ENCODE assay signal across 27 cellular contexts in genomic region chr1:230250061-230250460, GRCh38.
DNase-seq lines count a peak whose midpoint lies in the region; ATAC-seq and TF ChIP-seq lines count a peak whose summit lies in the region.
"Had no signal": no experiment of that assay in that cellular context is flagged by ENCODE, and none has a peak within 500 bp of the region (broad histone marks: within the 10 kb centered on the region; RNA-seq: fewer than 3 reads in every experiment).

No MANE protein-coding gene starts in this region.

- peak overlapping the region; percentile 49 for H3K18ac ChIP-seq in neuronal stem cell (ENCODE audit: low read length)

- DNase-seq in right atrium auricular region (ENCODE audit: low spot score), result peak; percentile 32
- no peak for DNase-seq in cardiac septum (ENCODE audit: low spot score)
- peak in 5 of 10 donors; percentile 56 to 75 (median 66) for DNase-seq in dorsolateral prefrontal cortex
- DNase-seq in neuronal stem cell (ENCODE audit: low spot score), result no peak
- DNase-seq in tibial artery, result peak in 1 of 2 donors; percentile 83
- no peak for DNase-seq in progenitor cell of endocrine pancreas (ENCODE audit: low spot score, unreplicated experiment)
- DNase-seq in H7, result no peak
- DNase-seq: activated naive CD4-positive, alpha-beta T cell treated with anti-CD3 and anti-CD28 coated beads, Interleukin-2, amount 10 ng/mL, durations not matched to agents 7 days and 5 days; activated T-cell treated with anti-CD3 and anti-CD28 coated beads, Interleukin-2, amount 50 U/mL, for 72 hours; Caco-2; DND-41; effector memory CD4-positive, alpha-beta T cell; esophagus squamous epithelium; gastrocnemius medialis; GOT3; mucosa of descending colon; NCI-H1694; NCI-H2171; NCI-H524 treated with DMSO at 0.1 percent for 48 hours; psoas muscle; SJCRH30; small intestine; stimulated activated CD4-positive, alpha-beta T cell treated with anti-CD3 and anti-CD28 coated beads, Interleukin-1b, Interleukin-23, amount 100 ng/mL, for 48 hours had no signal

- H3K27me3 Mint-ChIP-seq in progenitor cell of endocrine pancreas, result no peaks in the 10 kb centered on the region
- H3K27me3 Mint-ChIP-seq: activated naive CD4-positive, alpha-beta T cell treated with anti-CD3 and anti-CD28 coated beads, Interleukin-2, amount 10 ng/mL, durations not matched to agents 7 days and 5 days had no signal

- no peaks in the 10 kb centered on the region for H3K9me3 Mint-ChIP-seq in progenitor cell of endocrine pancreas (ENCODE audit: low read depth)
- H3K9me3 Mint-ChIP-seq: activated naive CD4-positive, alpha-beta T cell treated with anti-CD3 and anti-CD28 coated beads, Interleukin-2, amount 10 ng/mL, durations not matched to agents 7 days and 5 days; activated T-cell treated with anti-CD3 and anti-CD28 coated beads, Interleukin-2, amount 50 U/mL, for 72 hours had no signal

- no CpG with 5 or more reads among the region's 4 CpGs for WGBS in neuronal stem cell (ENCODE audit: extremely low coverage in 2 of 2, insufficient read length in 2 of 2, insufficient replicate concordance in 1 of 2), 2 donors

- no peaks in the 10 kb centered on the region for H3K9me3 ChIP-seq in right atrium auricular region
- peaks cover 0 to 3% of the 10 kb centered on the region in 2 donors for H3K9me3 ChIP-seq in neuronal stem cell (replicated peaks in 1 of 2; ENCODE audit: control insufficient read depth in 2 of 2, insufficient read depth in 1 of 2, low read depth in 1 of 2, low read length in 2 of 2)
- H3K9me3 ChIP-seq in tibial artery, result no peaks in the 10 kb centered on the region
- H3K9me3 ChIP-seq: BLaER1, Caco-2, esophagus squamous epithelium, gastrocnemius medialis, mucosa of descending colon, psoas muscle, SJCRH30 had no signal

- peaks cover 2% of the 10 kb centered on the region for H3K79me1 ChIP-seq in neuronal stem cell (ENCODE audit: low read depth, low read length)

- peaks cover 23% of the 10 kb centered on the region for H3K36me3 Mint-ChIP-seq in progenitor cell of endocrine pancreas (ENCODE audit: insufficient read depth)

- peaks cover 4% of the 10 kb centered on the region for H3K4me1 Mint-ChIP-seq in progenitor cell of endocrine pancreas (ENCODE audit: low read depth)

- no peaks in the 10 kb centered on the region for H3K27me3 ChIP-seq in right atrium auricular region
- H3K27me3 ChIP-seq in dorsolateral prefrontal cortex, result no peaks in the 10 kb centered on the region
- no peaks in the 10 kb centered on the region for H3K27me3 ChIP-seq in neuronal stem cell (ENCODE audit: control insufficient read depth in 3 of 3, insufficient read depth in 3 of 3, low read depth in 1 of 3, low read length in 3 of 3)
- no peaks in the 10 kb centered on the region for H3K27me3 ChIP-seq in tibial artery
- H3K27me3 ChIP-seq in H7 (ENCODE audit: control insufficient read depth, insufficient read depth, low read length), result no peaks in the 10 kb centered on the region
- H3K27me3 ChIP-seq: BLaER1, esophagus squamous epithelium, gastrocnemius medialis, hepatocyte, SJCRH30 had no signal

- H2BK5ac ChIP-seq in neuronal stem cell (ENCODE audit: low read length), result no peak overlapping the region

- H4K91ac ChIP-seq in neuronal stem cell (ENCODE audit: low read depth, low read length, poor library complexity), result no peak overlapping the region

- H3K4me1 ChIP-seq in right atrium auricular region, result no peaks in the 10 kb centered on the region
- peaks cover 0 to 14% of the 10 kb centered on the region in 2 donors for H3K4me1 ChIP-seq in neuronal stem cell (ENCODE audit: control insufficient read depth in 2 of 2, insufficient read depth in 1 of 2, low read depth in 1 of 2, low read length in 2 of 2)
- H3K4me1 ChIP-seq in tibial artery, result peaks cover 5 to 52% (median 37%) of the 10 kb centered on the region in 4 donors
- H3K4me1 ChIP-seq: esophagus squamous epithelium, gastrocnemius medialis, psoas muscle, SJCRH30 had no signal

- H4K8ac ChIP-seq in neuronal stem cell (ENCODE audit: low read depth, low read length), result no peak overlapping the region

- H3K4me3 ChIP-seq in right atrium auricular region (no peak overlapping the region), dorsolateral prefrontal cortex (no peak overlapping the region), neuronal stem cell (ENCODE audit: low read length in 2 of 2) (no peak overlapping the region), tibial artery (no peak overlapping the region), H7 (ENCODE audit: insufficient read depth, low read depth, low read length) (no peak overlapping the region)
- H3K4me3 ChIP-seq: BLaER1, esophagus squamous epithelium, gastrocnemius medialis, hepatocyte, mucosa of descending colon, psoas muscle, SJCRH30 had no signal

- no peak overlapping the region for H2BK12ac ChIP-seq in neuronal stem cell (ENCODE audit: low read length)

- intact Hi-C loops in cardiac septum (cut with DNase I), result no loop called here
- intact Hi-C loops in dorsolateral prefrontal cortex (cut with DNase I), result no loop called here
- intact Hi-C loops in tibial artery (cut with DNase I; ENCODE audit: low total_unique reads), result no loop called here

- no peak overlapping the region for H3K4me2 ChIP-seq in neuronal stem cell (ENCODE audit: insufficient read depth, low read length, poor library complexity, severe bottlenecking)
- H3K4me2 ChIP-seq: BLaER1, hepatocyte, KMS-11 had no signal

- no peak overlapping the region for H3K23ac ChIP-seq in neuronal stem cell (ENCODE audit: low read depth, low read length, poor library complexity)

- peak overlapping the region; percentile 5 for H3K9ac ChIP-seq in neuronal stem cell (ENCODE audit: low read depth, low read length, poor library complexity)
- H3K9ac ChIP-seq: BLaER1, KMS-11 had no signal

- no peak overlapping the region for H2BK120ac ChIP-seq in neuronal stem cell (ENCODE audit: low read depth, low read length)

- H3K4ac ChIP-seq in neuronal stem cell (ENCODE audit: low read length), result no peak overlapping the region

- ATAC-seq in HG02852 (IDR thresholded peaks at IDR 0.05; ENCODE audit: unreplicated experiment), result no peak
- ATAC-seq: activated T-cell treated with anti-CD3 and anti-CD28 coated beads, Interleukin-2, amount 50 U/mL, for 72 hours; gastrocnemius medialis; mucosa of descending colon; psoas muscle had no signal

- H2AK5ac ChIP-seq in neuronal stem cell (ENCODE audit: low read depth, low read length), result no peak overlapping the region

- TF ChIP-seq CTCF in right atrium auricular region (IDR thresholded peaks at IDR 0.05) (no peak), dorsolateral prefrontal cortex (IDR thresholded peaks at IDR 0.05 in 54 of 56, conservative IDR thresholded peaks at IDR 0.05 in 2 of 56; ENCODE audit: low read depth in 1 of 56, partially characterized antibody in 56 of 56) (no peak), tibial artery (IDR thresholded peaks at IDR 0.05) (no peak), progenitor cell of endocrine pancreas (IDR thresholded peaks at IDR 0.05; ENCODE audit: unreplicated experiment) (no peak)

- no peak overlapping the region for H3K4me3 Mint-ChIP-seq in progenitor cell of endocrine pancreas (ENCODE audit: low read depth)
- H3K4me3 Mint-ChIP-seq: activated naive CD4-positive, alpha-beta T cell treated with anti-CD3 and anti-CD28 coated beads, Interleukin-2, amount 10 ng/mL, durations not matched to agents 7 days and 5 days; activated T-cell treated with anti-CD3 and anti-CD28 coated beads, Interleukin-2, amount 50 U/mL, for 72 hours had no signal

- no peak overlapping the region for H2AFZ ChIP-seq in neuronal stem cell (ENCODE audit: low read length)
- H2AFZ ChIP-seq: hepatocyte had no signal

- H2BK15ac ChIP-seq in neuronal stem cell (ENCODE audit: low read length), result no peak overlapping the region

- no peak overlapping the region for H3K27ac Mint-ChIP-seq in progenitor cell of endocrine pancreas
- H3K27ac Mint-ChIP-seq: activated naive CD4-positive, alpha-beta T cell treated with anti-CD3 and anti-CD28 coated beads, Interleukin-2, amount 10 ng/mL, durations not matched to agents 7 days and 5 days; activated T-cell treated with anti-CD3 and anti-CD28 coated beads, Interleukin-2, amount 50 U/mL, for 72 hours had no signal

- H3K14ac ChIP-seq in neuronal stem cell (ENCODE audit: low read length), result no peak overlapping the region

- H3K27ac ChIP-seq in right atrium auricular region, result no peak overlapping the region
- peak overlapping the region in 50 of 59 donors; percentile 1 to 80 (median 59) for H3K27ac ChIP-seq in dorsolateral prefrontal cortex
- no peak overlapping the region for H3K27ac ChIP-seq in neuronal stem cell (replicated peaks; ENCODE audit: low read length)
- peak overlapping the region; percentile 75 to 83 for H3K27ac ChIP-seq in tibial artery
- H3K27ac ChIP-seq: BLaER1, gastrocnemius medialis, hepatocyte, KMS-11, psoas muscle, SJCRH30 had no signal

- peaks cover 22% of the 10 kb centered on the region for H3K36me3 ChIP-seq in right atrium auricular region
- peaks cover 6 to 72% of the 10 kb centered on the region in 2 donors for H3K36me3 ChIP-seq in neuronal stem cell (replicated peaks in 1 of 2; ENCODE audit: control insufficient read depth in 2 of 2, insufficient read depth in 2 of 2, low read length in 2 of 2)
- H3K36me3 ChIP-seq in tibial artery, result peaks cover 6 to 32% (median 18%) of the 10 kb centered on the region in 3 donors
- peaks cover 2% of the 10 kb centered on the region for H3K36me3 ChIP-seq in H7 (replicated peaks; ENCODE audit: control insufficient read depth, insufficient read depth, low read length)

Comparison
In these comparisons a context has a peak if more than half of its experiments do, and no peak if none do; other contexts are left out.
1. H3K27ac ChIP-seq: peak in dorsolateral prefrontal cortex (50 of 59) and tibial artery (2 of 2); none in right atrium auricular region (0 of 2) and neuronal stem cell (single experiment).